8 cellular contexts compared by ENCODE assay signal in the genomic region with DNA sequence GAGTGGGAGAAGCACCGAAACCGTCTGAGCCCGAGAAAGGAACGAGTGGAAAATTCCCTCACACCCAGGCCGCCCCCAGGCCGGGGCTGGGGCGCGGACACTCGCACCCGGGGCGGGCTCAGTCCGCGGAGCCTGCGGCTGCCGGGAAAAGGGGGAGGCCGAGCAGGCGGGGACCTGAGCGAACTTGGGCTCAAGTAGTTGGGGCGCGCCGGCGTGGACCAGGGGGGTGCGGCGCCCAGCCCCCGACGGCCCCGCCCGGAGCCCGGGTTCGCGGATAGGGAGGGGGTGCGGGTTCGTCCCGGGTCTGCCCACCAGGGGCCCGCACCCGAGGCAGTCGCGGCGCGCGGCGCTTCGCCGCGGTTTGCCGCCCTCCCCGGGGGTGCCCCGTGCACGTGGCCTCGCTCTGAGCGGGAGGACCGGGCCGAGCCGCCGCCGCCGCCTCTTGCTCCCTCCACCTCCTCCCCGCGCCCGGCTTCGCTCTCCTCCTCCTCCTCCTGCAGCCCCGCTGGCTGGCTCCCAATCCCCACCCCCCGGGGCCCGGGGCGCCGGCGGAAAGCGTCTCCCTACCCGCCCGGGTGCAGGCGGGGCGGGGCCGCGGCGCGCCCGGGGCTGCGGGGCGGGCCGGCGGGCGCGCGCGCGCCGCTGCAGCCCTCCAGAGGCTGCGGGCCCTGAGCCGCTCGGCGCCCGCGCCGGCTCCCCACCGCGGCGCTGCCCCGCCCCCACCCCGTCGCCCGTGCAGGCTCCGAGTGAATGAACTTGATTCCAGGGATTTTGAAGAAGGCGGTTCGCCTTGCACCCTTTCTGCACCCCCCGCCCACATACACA. TPM values are rescaled to one million over a fixed set of nuclear protein-coding genes. Genes with fewer than 3 reads are reported as not detected.
DNase-seq lines count a peak whose midpoint lies in the region; ATAC-seq and TF ChIP-seq lines count a peak whose summit lies in the region.

No MANE protein-coding gene starts in this region.

- peak in 1 of 3 experiments; percentile 12 for TF ChIP-seq CTCF in ascending aorta (IDR thresholded peaks at IDR 0.05)
- no peak for TF ChIP-seq CTCF in left ventricle myocardium inferior (IDR thresholded peaks at IDR 0.05; ENCODE audit: borderline replicate concordance)
- TF ChIP-seq CTCF in parathyroid adenoma (IDR thresholded peaks at IDR 0.05) = no peak

- intact Hi-C loops in ascending aorta (cut with DNase I) (loop anchor here (1.0 to 5.0 kb wide), 5 partner anchors 7 to 828 kb away; no protein-coding TSS in a partner anchor), left ventricle myocardium inferior (cut with micrococcal nuclease) (loop anchor here (10.0 kb wide), 1 partner anchor 220 kb away; no protein-coding TSS in a partner anchor)

- H3K27me3 ChIP-seq in ascending aorta (no peaks in the 10 kb centered on the region), left ventricle myocardium inferior (ENCODE audit: low read depth) (no peaks in the 10 kb centered on the region), parathyroid adenoma (ENCODE audit: control insufficient read depth, insufficient read depth, low read length) (peaks cover 4% of the 10 kb centered on the region)

- H3K9ac ChIP-seq in parathyroid adenoma = no peak overlapping the region

- H3K4me1 ChIP-seq in ascending aorta = peaks cover 3 to 14% of the 10 kb centered on the region in 2 donors
- peaks cover 70% of the 10 kb centered on the region for H3K4me1 ChIP-seq in left ventricle myocardium inferior
- no peaks in the 10 kb centered on the region for H3K4me1 ChIP-seq in parathyroid adenoma

- ATAC-seq in HG02981 (IDR thresholded peaks at IDR 0.05; ENCODE audit: unreplicated experiment) = peak; percentile 32

- peak overlapping the region; percentile 81 for H3K4me2 ChIP-seq in parathyroid adenoma (ENCODE audit: low read length)

- H3K9me3 ChIP-seq in ascending aorta (no peaks in the 10 kb centered on the region), left ventricle myocardium inferior (replicated peaks) (no peaks in the 10 kb centered on the region), parathyroid adenoma (ENCODE audit: control insufficient read depth, low read length) (no peaks in the 10 kb centered on the region)

- H3K79me2 ChIP-seq in parathyroid adenoma = no peaks in the 10 kb centered on the region

- peak overlapping the region; percentile 76 for H2AFZ ChIP-seq in parathyroid adenoma

- H3K36me3 ChIP-seq in ascending aorta (no peaks in the 10 kb centered on the region), left ventricle myocardium inferior (no peaks in the 10 kb centered on the region), parathyroid adenoma (ENCODE audit: control insufficient read depth, insufficient read depth, low read length) (no peaks in the 10 kb centered on the region)

- DNase-seq in activated CD8-positive, alpha-beta memory T cell treated with anti-CD3 and anti-CD28 coated beads for 24 hours = peak; percentile 62
- DNase-seq in activated CD8-positive, alpha-beta memory T cell treated with anti-CD3 and anti-CD28 coated beads, Interleukin-2, amount 50 U/mL, for 4 hours = no peak
- peak; percentile 52 for DNase-seq in NCI-H510A treated with DMSO at 0.1 percent for 48 hours (lab: John Stamatoyannopoulos, UW)
- peak in 1 of 2 donors; percentile 96 for DNase-seq in ascending aorta (ENCODE audit: low spot score in 2 of 2)
- peak; percentile 98 for DNase-seq in left ventricle myocardium inferior
- DNase-seq in SIG-M5 treated with dmso at 0.1 percent for 504 hours (lab: John Stamatoyannopoulos, UW; ENCODE audit: unreplicated experiment) = no peak

- peak overlapping the region; percentile 91 to 95 for H3K4me3 ChIP-seq in ascending aorta
- peak overlapping the region; percentile 80 for H3K4me3 ChIP-seq in left ventricle myocardium inferior
- peak overlapping the region; percentile 64 for H3K4me3 ChIP-seq in parathyroid adenoma (ENCODE audit: low read depth, low read length)

- H3K27ac ChIP-seq in ascending aorta (peak overlapping the region; percentile 99 to 100), left ventricle myocardium inferior (replicated peaks) (peak overlapping the region; percentile 100), parathyroid adenoma (peak overlapping the region; percentile 66)

RNA-seq across cellular contexts. Expression of a gene that starts 1.2 kb away (rescaled TPM):
- total RNA-seq in ascending aorta (99.9 TPM), left ventricle myocardium inferior (110 TPM)

Comparison
In these comparisons a context has a peak if more than half of its experiments do, and no peak if none do; other contexts are left out.
1. DNase-seq: peak in activated CD8-positive, alpha-beta memory T cell treated with anti-CD3 and anti-CD28 coated beads for 24 hours (single experiment), NCI-H510A treated with DMSO at 0.1 percent for 48 hours (single experiment) and left ventricle myocardium inferior (single experiment); none in activated CD8-positive, alpha-beta memory T cell treated with anti-CD3 and anti-CD28 coated beads, Interleukin-2, amount 50 U/mL, for 4 hours (single experiment) and SIG-M5 treated with dmso at 0.1 percent for 504 hours (single experiment).
2. Peak in every context shown above with its lines, with median percentiles within 50 percentile points of each other: H3K27ac ChIP-seq and H3K4me3 ChIP-seq.